9 cellular contexts compared by ENCODE assay signal in genomic region chr4:169079942-169080827, GRCh38.
DNase-seq lines count a peak whose midpoint lies in the region; ATAC-seq and TF ChIP-seq lines count a peak whose summit lies in the region.
"Had no signal": no experiment of that assay in that cellular context is flagged by ENCODE, and none has a peak within 500 bp of the region (broad histone marks: within the 10 kb centered on the region; RNA-seq: fewer than 3 reads in every experiment).

No MANE protein-coding gene starts in this region.

- no TSS peak for BruUV-seq in PC-3 (replicated peaks; lab: Mats Ljungman, UMichigan)

- H3K4me1 ChIP-seq in PC-3 (ENCODE audit: insufficient read depth, low read length) (peaks cover 23% of the 10 kb centered on the region), mesendoderm (ENCODE audit: control insufficient read depth, low read depth, low read length) (no peaks in the 10 kb centered on the region)

- no peak overlapping the region for H3K18ac ChIP-seq in mesendoderm (ENCODE audit: low read length)

- no peaks in the 10 kb centered on the region for H3K36me3 Mint-ChIP-seq in dendritic cell treated with granulocyte-macrophage colony-stimulating factor and Interleukin-4, amounts not matched to agents 40 ng/mL and 50 ng/mL, for 4 days (ENCODE audit: low read depth)
- H3K36me3 Mint-ChIP-seq in naive B cell = no peaks in the 10 kb centered on the region

- H3K27ac Mint-ChIP-seq in dendritic cell treated with granulocyte-macrophage colony-stimulating factor and Interleukin-4, amounts not matched to agents 40 ng/mL and 50 ng/mL, for 4 days = peak overlapping the region; percentile 90
- H3K27ac Mint-ChIP-seq in naive B cell = peak overlapping the region in 5 of 6 donors; percentile 5 to 95 (median 60)

- H3K79me2 ChIP-seq in PC-3 (ENCODE audit: low read length) (no peaks in the 10 kb centered on the region), mesendoderm (ENCODE audit: control insufficient read depth, insufficient read depth, low read length) (no peaks in the 10 kb centered on the region)

- H4K5ac ChIP-seq in mesendoderm (ENCODE audit: low read length) = no peak overlapping the region

- ATAC-seq in GM18502 (IDR thresholded peaks at IDR 0.05; ENCODE audit: poor library complexity, unreplicated experiment) (peak; percentile 83), HG02852 (IDR thresholded peaks at IDR 0.05; ENCODE audit: unreplicated experiment) (peak; percentile 88), PC-3 (peak; percentile 88), naive B cell (ENCODE audit: low read depth in 2 of 2) (peak; percentile 61 to 67)
- ATAC-seq: HCT116 had no signal

- H3K27me3 Mint-ChIP-seq in dendritic cell treated with granulocyte-macrophage colony-stimulating factor and Interleukin-4, amounts not matched to agents 40 ng/mL and 50 ng/mL, for 4 days = no peaks in the 10 kb centered on the region
- no peaks in the 10 kb centered on the region for H3K27me3 Mint-ChIP-seq in naive B cell

- no peak overlapping the region for H3K23ac ChIP-seq in mesendoderm (ENCODE audit: low read length)

- peak overlapping the region; percentile 64 for H3K4me3 Mint-ChIP-seq in dendritic cell treated with granulocyte-macrophage colony-stimulating factor and Interleukin-4, amounts not matched to agents 40 ng/mL and 50 ng/mL, for 4 days
- peak overlapping the region; percentile 72 to 88 (median 78) for H3K4me3 Mint-ChIP-seq in naive B cell

- H3K4me1 Mint-ChIP-seq in dendritic cell treated with granulocyte-macrophage colony-stimulating factor and Interleukin-4, amounts not matched to agents 40 ng/mL and 50 ng/mL, for 4 days (ENCODE audit: low read depth) = peaks cover 33% of the 10 kb centered on the region
- H3K4me1 Mint-ChIP-seq in naive B cell = peaks cover 19 to 28% (median 27%) of the 10 kb centered on the region in 3 donors

- H2AK5ac ChIP-seq in mesendoderm (ENCODE audit: low read length) = no peak overlapping the region

- no peaks in the 10 kb centered on the region for H3K9me2 ChIP-seq in PC-3 (replicated peaks; ENCODE audit: low read length)

- H4K20me1 ChIP-seq in PC-3 (ENCODE audit: low read length) = no peaks in the 10 kb centered on the region

- CTCF ChIA-PET in PC-3 (lab: Charles Lee) = no interaction called here

- H2BK15ac ChIP-seq in mesendoderm (replicated peaks; ENCODE audit: low read depth) = no peak overlapping the region

- H4K8ac ChIP-seq in mesendoderm (ENCODE audit: low read depth, low read length) = no peak overlapping the region

- POLR2A ChIA-PET in PC-3 (lab: Charles Lee; ENCODE audit: unreplicated experiment) = no interaction called here

- H2AFZ ChIP-seq in PC-3 (ENCODE audit: low read length) = peak overlapping the region; percentile 81

- peak overlapping the region; percentile 49 for H3K9ac ChIP-seq in PC-3 (ENCODE audit: low read length)
- H3K9ac ChIP-seq in mesendoderm (ENCODE audit: low read length) = no peak overlapping the region

- H3K56ac ChIP-seq in mesendoderm (ENCODE audit: low read length) = no peak overlapping the region

- DNase-seq in 8988T (peak; percentile 14), PC-3 (peak; percentile 76), naive B cell (peak; percentile 11), ureter (ENCODE audit: low spot score) (peak; percentile 56), mesendoderm (no peak)

- H3K9me3 Mint-ChIP-seq in dendritic cell treated with granulocyte-macrophage colony-stimulating factor and Interleukin-4, amounts not matched to agents 40 ng/mL and 50 ng/mL, for 4 days = peaks cover 8% of the 10 kb centered on the region
- no peaks in the 10 kb centered on the region for H3K9me3 Mint-ChIP-seq in naive B cell

- H3K36me3 ChIP-seq in PC-3 (ENCODE audit: low read depth, low read length) (no peaks in the 10 kb centered on the region), mesendoderm (ENCODE audit: control insufficient read depth, insufficient read depth, low read length) (no peaks in the 10 kb centered on the region)

- no peaks in the 10 kb centered on the region for H3K27me3 ChIP-seq in PC-3 (ENCODE audit: low read length)
- H3K27me3 ChIP-seq in mesendoderm (ENCODE audit: insufficient read depth, low read length, poor library complexity) = no peaks in the 10 kb centered on the region

- H3K27ac ChIP-seq in PC-3 (ENCODE audit: low read length) (peak overlapping the region; percentile 91), mesendoderm (ENCODE audit: low read depth, low read length) (no peak overlapping the region)

- no peak for TF ChIP-seq CTCF in PC-3 (conservative IDR thresholded peaks at IDR 0.05; ENCODE audit: low read depth, low read length)

- intact Hi-C loops in PC-3 (cut with micrococcal nuclease) = loop anchor here (5.0 kb wide), 2 partner anchors 37 to 187 kb away; no protein-coding TSS in a partner anchor
- intact Hi-C loops in dendritic cell treated with granulocyte-macrophage colony-stimulating factor and Interleukin-4, amounts not matched to agents 40 ng/mL and 50 ng/mL, for 4 days (cut with micrococcal nuclease) = loop anchor here (2.0 to 10.0 kb wide), 2 partner anchors 69 to 1855 kb away; partner anchors contain the start of gene CBR4

- no peak overlapping the region for H2BK5ac ChIP-seq in mesendoderm (ENCODE audit: low read length)

- H3K79me1 ChIP-seq in mesendoderm (ENCODE audit: low read length) = no peaks in the 10 kb centered on the region

- H3K4me2 ChIP-seq in PC-3 (ENCODE audit: low read length) (peak overlapping the region; percentile 86), mesendoderm (ENCODE audit: low read length) (no peak overlapping the region)

- H2BK120ac ChIP-seq in mesendoderm (ENCODE audit: low read depth, low read length) = no peak overlapping the region

- H3F3A ChIP-seq in PC-3 (ENCODE audit: low read length, unreplicated experiment) = no peaks in the 10 kb centered on the region

- H3K4ac ChIP-seq in mesendoderm (ENCODE audit: low read depth, low read length) = no peak overlapping the region

- H3K4me3 ChIP-seq in PC-3 (ENCODE audit: low read length) (peak overlapping the region; percentile 54), mesendoderm (ENCODE audit: low read length) (no peak overlapping the region)

- WGBS in mesendoderm (ENCODE audit: extremely low coverage, insufficient coverage, low lambda C conversion rate) = no CpG with 5 or more reads among the region's 19 CpGs

- no peaks in the 10 kb centered on the region for H3K9me3 ChIP-seq in PC-3 (ENCODE audit: low read length)
